ENCODE assay signal across 22 cellular contexts in genomic region chr3:58783845-58784244, GRCh38.
"Had no signal": no experiment of that assay in that cellular context is flagged by ENCODE, and none has a peak within 500 bp of the region (broad histone marks: within the 10 kb centered on the region; RNA-seq: fewer than 3 reads in every experiment).

No MANE protein-coding gene starts in this region.

- H3K27me3 ChIP-seq: esophagus squamous epithelium, gastroesophageal sphincter, left lung, ovary, thyroid gland, upper lobe of left lung, uterus had no signal

- H3K36me3 ChIP-seq: esophagus squamous epithelium, gastroesophageal sphincter, left lung, lower lobe of right lung, ovary, thyroid gland, upper lobe of left lung, uterus had no signal

- H3K27me3 Mint-ChIP-seq: effector memory CD8-positive, alpha-beta T cell; memory B cell; progenitor cell of endocrine pancreas had no signal

- H3K9me3 ChIP-seq: ovary, thyroid gland, uterus had no signal

- ATAC-seq: effector memory CD8-positive, alpha-beta T cell; gastroesophageal sphincter; left lung; lower lobe of right lung; natural killer cell; right cardiac atrium had no signal

- H3K27ac ChIP-seq: esophagus squamous epithelium, gastroesophageal sphincter, left lung, lower lobe of right lung, ovary, thyroid gland, upper lobe of left lung, uterus had no signal

- H3K4me1 ChIP-seq: esophagus squamous epithelium, gastroesophageal sphincter, left lung, lower lobe of right lung, thyroid gland, upper lobe of left lung, uterus had no signal

- H3K27ac Mint-ChIP-seq: dendritic cell treated with granulocyte-macrophage colony-stimulating factor and Interleukin-4, amounts not matched to agents 40 ng/mL and 50 ng/mL, for 4 days; effector memory CD8-positive, alpha-beta T cell; immature natural killer cell; memory B cell; mesothelial cell of epicardium; natural killer cell; progenitor cell of endocrine pancreas had no signal

- H3K36me3 Mint-ChIP-seq: memory B cell had no signal

- DNase-seq: effector memory CD8-positive, alpha-beta T cell; esophagus squamous epithelium; foreskin fibroblast; glutamatergic neuron; immature natural killer cell; left lung; lower lobe of right lung; natural killer cell; ovary; right cardiac atrium; stimulated activated CD4-positive, alpha-beta T cell treated with anti-CD3 and anti-CD28 coated beads, Interleukin-2, amount 100 ng/mL, for 48 hours; stimulated activated naive CD4-positive, alpha-beta T cell treated with Interleukin-2 at 50 U/mL for 16 hours; thyroid gland; upper lobe of left lung; uterus had no signal

- H3K4me3 Mint-ChIP-seq: dendritic cell treated with granulocyte-macrophage colony-stimulating factor and Interleukin-4, amounts not matched to agents 40 ng/mL and 50 ng/mL, for 4 days; effector memory CD8-positive, alpha-beta T cell; immature natural killer cell; memory B cell; mesothelial cell of epicardium; natural killer cell; neural crest cell had no signal

- H3K4me3 ChIP-seq: esophagus squamous epithelium, gastroesophageal sphincter, left lung, lower lobe of right lung, ovary, smooth muscle cell, thyroid gland, upper lobe of left lung, uterus had no signal

- H3K4me1 Mint-ChIP-seq: immature natural killer cell, memory B cell, mesothelial cell of epicardium, natural killer cell, neural crest cell had no signal

- H3K4me2 ChIP-seq: smooth muscle cell had no signal
